26 cellular contexts compared by ENCODE assay signal in genomic region chr17:77793888-77794235, GRCh38.
"Had no signal": no experiment of that assay in that cellular context is flagged by ENCODE, and none has a peak within 500 bp of the region (broad histone marks: within the 10 kb centered on the region; RNA-seq: fewer than 3 reads in every experiment).

No MANE protein-coding gene starts in this region.

- DNase-seq: colonic mucosa; cortex of kidney; effector CD8-positive, alpha-beta T cell; effector memory CD8-positive, alpha-beta T cell; endodermal cell; erythroblast; esophagus squamous epithelium; foreskin fibroblast; foreskin melanocyte; gastrocnemius medialis; hypothalamus; immature natural killer cell; islet precursor cell; left cardiac atrium; left lung; left ventricle myocardium superior; lower lobe of right lung; mesenchymal stem cell; mucosa of descending colon had no signal

- H3K4me1 ChIP-seq: colonic mucosa, gastrocnemius medialis, heart left ventricle, left lung had no signal

- H3K36me3 ChIP-seq: colonic mucosa, esophagus squamous epithelium, gastrocnemius medialis, heart left ventricle, left lung, lower lobe of right lung had no signal

- H3K27me3 ChIP-seq: colonic mucosa, gastrocnemius medialis, heart left ventricle had no signal

- H3K36me3 Mint-ChIP-seq: immature natural killer cell, mesothelial cell of epicardium had no signal

- H3K27ac ChIP-seq: colonic mucosa, epithelial cell of prostate, esophagus squamous epithelium, gastrocnemius medialis, heart left ventricle, hepatocyte, left lung, lower lobe of right lung had no signal

- H3K9me3 Mint-ChIP-seq: dendritic cell treated with granulocyte-macrophage colony-stimulating factor and Interleukin-4, amounts not matched to agents 40 ng/mL and 50 ng/mL, for 4 days; effector memory CD8-positive, alpha-beta T cell; endodermal cell; immature natural killer cell; mesothelial cell of epicardium had no signal

- H3K27ac Mint-ChIP-seq: dendritic cell treated with granulocyte-macrophage colony-stimulating factor and Interleukin-4, amounts not matched to agents 40 ng/mL and 50 ng/mL, for 4 days; endodermal cell; immature natural killer cell; mesothelial cell of epicardium had no signal

- H3K4me2 ChIP-seq: hepatocyte had no signal

- H3K4me3 Mint-ChIP-seq: dendritic cell treated with granulocyte-macrophage colony-stimulating factor and Interleukin-4, amounts not matched to agents 40 ng/mL and 50 ng/mL, for 4 days; effector memory CD8-positive, alpha-beta T cell; endodermal cell; immature natural killer cell; mesothelial cell of epicardium had no signal

- H3K9me3 ChIP-seq: colonic mucosa, esophagus squamous epithelium, gastrocnemius medialis, heart left ventricle, left lung, lower lobe of right lung, mucosa of descending colon had no signal

- H2AFZ ChIP-seq: hepatocyte had no signal

- FAIRE-seq: endometrium had no signal

- H3K4me3 ChIP-seq: colonic mucosa, esophagus squamous epithelium, gastrocnemius medialis, heart left ventricle, hepatocyte, left lung, lower lobe of right lung, mucosa of descending colon had no signal

- ATAC-seq: effector memory CD8-positive, alpha-beta T cell; esophagus mucosa; gastrocnemius medialis; heart left ventricle; left cardiac atrium; left lung; left ventricle myocardium superior; lower lobe of right lung; mucosa of descending colon had no signal

- H3K79me2 ChIP-seq: hepatocyte had no signal
